In the genomic region with DNA sequence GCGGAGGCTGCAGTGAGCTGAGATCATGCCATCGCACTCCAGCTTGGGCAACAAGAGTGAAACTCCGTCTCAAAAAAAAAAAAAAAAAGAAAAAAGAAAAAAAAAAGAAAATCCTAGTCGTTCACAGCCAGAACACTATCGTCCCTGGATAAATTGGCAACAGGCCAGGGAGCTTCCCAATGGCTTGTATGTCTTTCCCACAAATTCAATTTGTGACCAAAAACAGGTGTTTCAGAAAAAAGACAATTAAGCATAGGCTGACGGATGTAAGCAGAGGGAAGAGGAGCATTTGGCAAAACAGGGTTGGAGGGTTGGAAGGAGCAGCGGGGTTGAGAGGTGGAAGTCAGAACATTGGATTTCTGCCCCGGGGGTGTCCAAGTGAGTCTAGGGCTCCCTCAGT, we compare ENCODE assay signal across 33 cellular contexts. TPM values are rescaled to one million over a fixed set of nuclear protein-coding genes. Genes with fewer than 3 reads are reported as not detected.
"Had no signal": no experiment of that assay in that cellular context is flagged by ENCODE, and none has a peak within 500 bp of the region (broad histone marks: within the 10 kb centered on the region; RNA-seq: fewer than 3 reads in every experiment).

No MANE protein-coding gene starts in this region.

- H3K4me3 ChIP-seq: Peyer's patch had no signal

- H3K27ac ChIP-seq: brain microvascular endothelial cell, Peyer's patch had no signal

- DNase-seq: activated CD4-positive, alpha-beta T cell treated with anti-CD3 and anti-CD28 coated beads, Interleukin-2, amount 10 ng/mL, durations not matched to agents 24 days and 14 days; activated CD4-positive, alpha-beta T cell treated with anti-CD3 and anti-CD28 coated beads, Interleukin-2, amount 50 U/mL, for 4 hours; activated CD8-positive, alpha-beta T cell treated with anti-CD3 and anti-CD28 coated beads for 36 hours; activated effector memory CD4-positive, alpha-beta T cell treated with anti-CD3 and anti-CD28 coated beads, Interleukin-2, amount 50 U/mL, for 16 hours; activated naive CD4-positive, alpha-beta T cell; activated naive CD4-positive, alpha-beta T cell treated with anti-CD3 and anti-CD28 coated beads, Interleukin-2, amount 50 U/mL, for 16 hours; activated naive CD8-positive, alpha-beta T cell treated with anti-CD3 and anti-CD28 coated beads for 36 hours; activated T-cell treated with anti-CD3 and anti-CD28 coated beads, Interleukin-2, amount 50 U/mL, for 1 hour; activated T-cell treated with anti-CD3 and anti-CD28 coated beads, Interleukin-2, amount 50 U/mL, for 72 hours; amniotic stem cell; aorta; brain microvascular endothelial cell; central memory CD4-positive, alpha-beta T cell; Kasumi-1; KG1; NCI-H1092 treated with DMSO at 0.1 percent for 48 hours; NCI-H1417; NCI-H146; NCI-H187; NCI-H2029 treated with DMSO at 0.1 percent for 48 hours; NCI-H2227 treated with DMSO at 0.1 percent for 48 hours; NCI-H446; NCI-H510A treated with DMSO at 0.1 percent for 48 hours; NCI-H526 treated with DMSO at 0.1 percent for 48 hours; PC-3; RPMI8226; SHP77 treated with DMSO at 0.1 percent for 48 hours had no signal

- H3K36me3 ChIP-seq: brain microvascular endothelial cell, Peyer's patch had no signal

- ATAC-seq: activated CD8-positive, alpha-beta T cell treated with anti-CD3 and anti-CD28 coated beads for 36 hours; activated T-cell treated with anti-CD3 and anti-CD28 coated beads, Interleukin-2, amount 50 U/mL, for 72 hours; activated T-helper 17 cell treated with anti-CD3 and anti-CD28 coated beads, Interleukin-2, amount 50 U/mL, for 72 hours; PC-3 had no signal

- H3K9me3 ChIP-seq: Peyer's patch had no signal

- H3K27me3 ChIP-seq: Peyer's patch had no signal

- H3K4me1 ChIP-seq: Peyer's patch had no signal

RNA-seq across cellular contexts. Expression of a gene that starts 8.5 kb away (rescaled TPM):
- total RNA-seq: activated CD4-positive, alpha-beta T cell treated with anti-CD3 and anti-CD28 coated beads, Interleukin-2, amount 10 ng/mL, durations not matched to agents 24 days and 14 days; activated CD8-positive, alpha-beta memory T cell treated with anti-CD3 and anti-CD28 coated beads for 36 hours; activated CD8-positive, alpha-beta T cell treated with anti-CD3 and anti-CD28 coated beads for 36 hours; activated naive CD8-positive, alpha-beta T cell treated with anti-CD3 and anti-CD28 coated beads for 36 hours; activated T-cell treated with anti-CD3 and anti-CD28 coated beads, Interleukin-2, amount 50 U/mL, for 72 hours; activated T-helper 17 cell treated with anti-CD3 and anti-CD28 coated beads, Interleukin-2, amount 50 U/mL, for 72 hours; PC-3; Peyer's patch; SK-MEL-5 had no signal
- polyA plus RNA-seq: aorta, IgD-negative memory B cell had no signal

RNA-seq across cellular contexts. Expression of a gene that starts 54.4 kb away (rescaled TPM):
- total RNA-seq: activated CD4-positive, alpha-beta T cell treated with anti-CD3 and anti-CD28 coated beads, Interleukin-2, amount 10 ng/mL, durations not matched to agents 24 days and 14 days; activated CD8-positive, alpha-beta memory T cell treated with anti-CD3 and anti-CD28 coated beads for 36 hours; activated T-cell treated with anti-CD3 and anti-CD28 coated beads, Interleukin-2, amount 50 U/mL, for 72 hours; cerebellum; PC-3; Peyer's patch had no signal
- polyA plus RNA-seq: aorta, IgD-negative memory B cell had no signal
